8 cellular contexts compared by ENCODE assay signal in the genomic region with DNA sequence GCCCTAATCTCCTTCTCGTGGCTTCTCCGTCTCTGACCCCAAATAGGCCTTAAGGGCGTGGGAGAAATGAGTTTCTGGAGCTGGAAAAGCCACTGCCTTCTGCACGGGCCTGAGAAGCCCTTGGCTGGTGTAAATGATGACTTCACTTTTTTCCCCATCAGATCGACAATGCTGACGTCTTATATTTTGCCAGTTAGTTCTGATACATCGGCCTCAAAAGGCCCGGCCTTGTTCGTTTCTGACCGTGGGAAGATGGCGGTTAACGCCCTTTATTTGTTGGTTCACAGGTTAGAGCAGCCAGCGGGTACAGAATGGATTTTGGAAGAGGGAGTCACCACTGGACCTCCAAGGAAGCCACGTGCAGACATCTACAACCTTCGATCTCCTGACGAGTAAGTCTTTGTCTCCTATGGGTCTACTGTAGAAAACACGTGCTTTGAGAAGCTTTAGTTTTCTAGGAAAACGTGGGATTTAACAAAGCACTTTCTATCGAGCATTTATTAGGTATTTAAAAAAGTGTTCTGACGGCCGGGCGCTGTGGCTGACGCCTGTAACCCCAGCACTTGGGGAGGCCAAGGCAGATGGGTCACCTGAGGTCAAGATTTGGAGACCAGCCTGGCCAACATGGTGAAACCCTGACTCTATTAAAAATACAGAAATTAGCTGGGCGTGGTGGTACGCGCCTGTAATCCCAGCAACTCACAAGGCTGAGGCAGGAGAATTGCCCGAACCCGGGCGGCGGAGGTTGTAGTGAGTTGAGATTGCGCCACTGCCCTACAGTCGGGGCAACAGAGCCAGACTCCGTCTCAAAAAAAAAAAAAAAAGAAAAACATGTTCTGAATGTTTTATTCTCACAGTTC. TPM values are rescaled to one million over a fixed set of nuclear protein-coding genes. Genes with fewer than 3 reads are reported as not detected.
DNase-seq lines count a peak whose midpoint lies in the region; ATAC-seq and TF ChIP-seq lines count a peak whose summit lies in the region.

No MANE protein-coding gene starts in this region.

- peak overlapping the region; percentile 98 for H3K27ac Mint-ChIP-seq in central memory CD8-positive, alpha-beta T cell (ENCODE audit: low read depth)
- H3K27ac Mint-ChIP-seq in memory B cell = peak overlapping the region; percentile 97

- H3K4me3 ChIP-seq in SJCRH30 = peak overlapping the region; percentile 87
- peak overlapping the region; percentile 82 to 94 for H3K4me3 ChIP-seq in tibial artery

- H3K27ac ChIP-seq in SJCRH30 = peak overlapping the region; percentile 87
- peak overlapping the region; percentile 92 to 96 for H3K27ac ChIP-seq in tibial artery

- peak; percentile 34 for DNase-seq in NCI-H345 (lab: John Stamatoyannopoulos, UW)
- no peak for DNase-seq in NCI-H345 treated with DMSO at 0.1 percent for 48 hours (lab: John Stamatoyannopoulos, UW; ENCODE audit: unreplicated experiment)
- peak; percentile 48 to 70 for DNase-seq in SJCRH30
- no peak for DNase-seq in central memory CD8-positive, alpha-beta T cell (ENCODE audit: low spot score in 2 of 2)
- DNase-seq in memory B cell (ENCODE audit: low spot score in 2 of 2) = no peak
- DNase-seq in tibial artery = peak in 1 of 2 donors; percentile 67

- H3K36me3 ChIP-seq in SJCRH30 (peaks cover 74% of the 10 kb centered on the region), tibial artery (peaks cover 46 to 63% (median 59%) of the 10 kb centered on the region in 3 donors)

- no peaks in the 10 kb centered on the region for H3K27me3 ChIP-seq in SJCRH30
- no peaks in the 10 kb centered on the region for H3K27me3 ChIP-seq in tibial artery

- TF ChIP-seq CTCF in tibial artery (IDR thresholded peaks at IDR 0.05) = no peak

- H3K9me3 ChIP-seq in SJCRH30 (replicated peaks) (peaks cover 12% of the 10 kb centered on the region), tibial artery (peaks cover 0 to 8% (median 0%) of the 10 kb centered on the region in 3 donors)

- H3K4me3 Mint-ChIP-seq in central memory CD8-positive, alpha-beta T cell = peak overlapping the region; percentile 100
- H3K4me3 Mint-ChIP-seq in memory B cell = peak overlapping the region; percentile 98

- H3K27me3 Mint-ChIP-seq in central memory CD8-positive, alpha-beta T cell = no peaks in the 10 kb centered on the region
- H3K27me3 Mint-ChIP-seq in memory B cell = no peaks in the 10 kb centered on the region

- no peak for ATAC-seq in central memory CD8-positive, alpha-beta T cell (replicated peaks; ENCODE audit: extremely low read depth, poor library complexity, severe bottlenecking)
- ATAC-seq in memory B cell (ENCODE audit: low read depth) (peak; percentile 0), GM21786 (IDR thresholded peaks at IDR 0.05; ENCODE audit: unreplicated experiment) (no peak), HG03521 (IDR thresholded peaks at IDR 0.05; ENCODE audit: unreplicated experiment) (no peak)

- peaks cover 86% of the 10 kb centered on the region for H3K36me3 Mint-ChIP-seq in central memory CD8-positive, alpha-beta T cell (ENCODE audit: insufficient read depth)
- peaks cover 48% of the 10 kb centered on the region for H3K36me3 Mint-ChIP-seq in memory B cell

- peaks cover 52% of the 10 kb centered on the region for H3K4me1 ChIP-seq in SJCRH30
- peaks cover 0 to 70% (median 35%) of the 10 kb centered on the region in 4 donors for H3K4me1 ChIP-seq in tibial artery

- H3K9me3 Mint-ChIP-seq in central memory CD8-positive, alpha-beta T cell = peaks cover 19% of the 10 kb centered on the region
- peaks cover 16% of the 10 kb centered on the region for H3K9me3 Mint-ChIP-seq in memory B cell

- intact Hi-C loops in tibial artery (cut with DNase I; ENCODE audit: low total_unique reads) = no loop called here

- peaks cover 78% of the 10 kb centered on the region for H3K4me1 Mint-ChIP-seq in central memory CD8-positive, alpha-beta T cell
- H3K4me1 Mint-ChIP-seq in memory B cell = peaks cover 54% of the 10 kb centered on the region

RNA-seq across cellular contexts. Expression of gene ZNFX1, which starts 1.2 kb away (rescaled TPM):
- total RNA-seq in SJCRH30 (2014; rRNA removed; shearing (Covaris generic)) = 23.8 and 25.5 TPM in 2 replicates

RNA-seq across cellular contexts. Expression of gene DDX27, which starts 59.8 kb away (rescaled TPM):
- total RNA-seq in SJCRH30 (2014; rRNA removed; shearing (Covaris generic)) = 103 and 114 TPM in 2 replicates

Comparison
In these comparisons a context has a peak if more than half of its experiments do, and no peak if none do; other contexts are left out.
1. DNase-seq: peak in NCI-H345 (single experiment) and SJCRH30 (2 of 2); none in NCI-H345 treated with DMSO at 0.1 percent for 48 hours (single experiment), central memory CD8-positive, alpha-beta T cell (0 of 2) and memory B cell (0 of 2).